In the genomic region with DNA sequence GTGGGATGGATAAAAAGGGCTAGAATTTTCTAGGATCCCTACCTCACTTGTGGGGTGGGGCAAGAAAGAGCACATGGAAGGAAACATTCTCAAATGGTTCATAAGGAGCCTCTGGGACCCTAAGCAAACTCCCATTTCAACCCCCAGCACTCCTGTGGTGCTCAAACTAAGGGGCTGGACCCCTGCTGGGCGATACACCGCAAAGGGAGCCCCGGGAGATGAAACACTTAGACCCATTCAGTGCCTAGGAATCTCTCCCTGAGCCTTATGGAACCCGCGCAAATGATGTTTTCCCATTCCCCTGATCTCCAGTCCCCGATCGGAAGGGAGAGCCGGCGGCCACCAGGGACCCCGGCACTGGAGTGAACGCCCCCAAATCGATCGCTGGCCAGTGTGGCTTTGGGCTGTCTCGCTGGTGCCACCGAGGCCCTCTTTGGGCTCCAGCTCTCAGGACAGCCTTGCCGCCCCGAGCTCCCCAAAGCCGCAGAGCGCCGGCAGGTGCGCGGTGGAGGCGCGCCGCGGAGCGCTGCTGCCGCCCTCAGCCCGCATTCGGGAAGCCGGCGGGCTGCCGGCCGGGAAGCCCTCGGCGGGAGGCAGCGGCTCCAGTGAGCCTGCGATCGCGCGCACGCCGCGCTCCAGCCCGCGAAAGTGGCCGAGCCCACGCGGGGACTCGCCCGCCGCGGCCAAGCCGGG, we compare ENCODE assay signal across 8 cellular contexts. TPM values are rescaled to one million over a fixed set of nuclear protein-coding genes. Genes with fewer than 3 reads are reported as not detected.
A peak's percentile ranks its signal among the peaks of the same experiment; 100 is the strongest.
DNase-seq lines count a peak whose midpoint lies in the region; ATAC-seq and TF ChIP-seq lines count a peak whose summit lies in the region.

No MANE protein-coding gene starts in this region.

- H2BK15ac ChIP-seq in H9 (ENCODE audit: low read depth, low read length): no peak overlapping the region

- no peak overlapping the region for H4K5ac ChIP-seq in H9 (ENCODE audit: insufficient read length, low read depth, low read length)

- H3K27me3 ChIP-seq in BE2C: no peaks in the 10 kb centered on the region
- H3K27me3 ChIP-seq in H9 (ENCODE audit: insufficient read depth, low read length): peaks cover 24% of the 10 kb centered on the region; the same call in 1 of the 2 replicates

- no peak overlapping the region for H2BK12ac ChIP-seq in H9 (ENCODE audit: insufficient read length, low read depth, low read length)

- H3K27me3 Mint-ChIP-seq in H9 (ENCODE audit: low read depth): peaks cover 86% of the 10 kb centered on the region
- peaks cover 52% of the 10 kb centered on the region for H3K27me3 Mint-ChIP-seq in activated T-helper 2 cell treated with anti-CD3 and anti-CD28 coated beads, Interferon-gamma antibody, Interleukin-2, Interleukin-4, amounts not matched to agents 10 μg/mL and 5 μg/mL and 100 μg/mL, durations not matched to agents 14 hours and 24 hours and 36 hours (ENCODE audit: low read depth)

- H3K4me1 Mint-ChIP-seq in H9: peaks cover 32 to 35% of the 10 kb centered on the region in 2 experiments
- H3K4me1 Mint-ChIP-seq in activated T-helper 2 cell treated with anti-CD3 and anti-CD28 coated beads, Interferon-gamma antibody, Interleukin-2, Interleukin-4, amounts not matched to agents 10 μg/mL and 5 μg/mL and 100 μg/mL, durations not matched to agents 14 hours and 24 hours and 36 hours (ENCODE audit: low read depth): peaks cover 9% of the 10 kb centered on the region

- no peak overlapping the region for H2AFZ ChIP-seq in H9 (ENCODE audit: low read length)

- peak overlapping the region; percentile 70 for H3K4me2 ChIP-seq in H9 (ENCODE audit: insufficient read depth, insufficient read length, low read length)

- H3K9me3 ChIP-seq in BE2C: no peaks in the 10 kb centered on the region
- H3K9me3 ChIP-seq in H9 (ENCODE audit: control insufficient read depth, low read depth, low read length): no peaks in the 10 kb centered on the region

- H2AK5ac ChIP-seq in H9 (ENCODE audit: insufficient read length, low read length): no peak overlapping the region

- H3K4me3 Mint-ChIP-seq in H9: peak overlapping the region; percentile 64 to 86
- H3K4me3 Mint-ChIP-seq in activated T-helper 2 cell treated with anti-CD3 and anti-CD28 coated beads, Interferon-gamma antibody, Interleukin-2, Interleukin-4, amounts not matched to agents 10 μg/mL and 5 μg/mL and 100 μg/mL, durations not matched to agents 14 hours and 24 hours and 36 hours (ENCODE audit: low read depth): peak overlapping the region; percentile 48

- no peaks in the 10 kb centered on the region for H3K79me2 ChIP-seq in H9 (ENCODE audit: insufficient read depth, low read length)

- no peak overlapping the region for H3K27ac Mint-ChIP-seq in H9
- H3K27ac Mint-ChIP-seq in activated T-helper 2 cell treated with anti-CD3 and anti-CD28 coated beads, Interferon-gamma antibody, Interleukin-2, Interleukin-4, amounts not matched to agents 10 μg/mL and 5 μg/mL and 100 μg/mL, durations not matched to agents 14 hours and 24 hours and 36 hours: no peak overlapping the region

- ATAC-seq in left cardiac atrium (peak; percentile 27 to 50), GM21526 (IDR thresholded peaks at IDR 0.05; ENCODE audit: low FRiP score, unreplicated experiment) (no peak), GM21367 (IDR thresholded peaks at IDR 0.05; ENCODE audit: unreplicated experiment) (no peak), GM19467 (IDR thresholded peaks at IDR 0.05; ENCODE audit: unreplicated experiment) (no peak)

- no peak overlapping the region for H3K4ac ChIP-seq in H9 (ENCODE audit: low read depth, low read length)

- no peaks in the 10 kb centered on the region; a peak in 2 of 7 replicates for H3K36me3 Mint-ChIP-seq in H9 (ENCODE audit: insufficient read depth in 1 of 3, low read depth in 3 of 3)
- no peaks in the 10 kb centered on the region for H3K36me3 Mint-ChIP-seq in activated T-helper 2 cell treated with anti-CD3 and anti-CD28 coated beads, Interferon-gamma antibody, Interleukin-2, Interleukin-4, amounts not matched to agents 10 μg/mL and 5 μg/mL and 100 μg/mL, durations not matched to agents 14 hours and 24 hours and 36 hours (ENCODE audit: low read depth)

- H3T11ph ChIP-seq in H9 (ENCODE audit: low read length): no peak overlapping the region

- peaks cover 0 to 4% of the 10 kb centered on the region in 2 experiments; a peak in 1 of 5 replicates for H3K9me3 Mint-ChIP-seq in H9
- no peaks in the 10 kb centered on the region for H3K9me3 Mint-ChIP-seq in activated T-helper 2 cell treated with anti-CD3 and anti-CD28 coated beads, Interferon-gamma antibody, Interleukin-2, Interleukin-4, amounts not matched to agents 10 μg/mL and 5 μg/mL and 100 μg/mL, durations not matched to agents 14 hours and 24 hours and 36 hours

- intact Hi-C loops in activated T-helper 2 cell treated with anti-CD3 and anti-CD28 coated beads, Interferon-gamma antibody, Interleukin-2, Interleukin-4, amounts not matched to agents 10 μg/mL and 5 μg/mL and 100 μg/mL, durations not matched to agents 14 hours and 24 hours and 36 hours (cut with micrococcal nuclease): no loop called here
- intact Hi-C loops in left cardiac atrium (cut with DNase I): loop anchor here (5.0 to 10.0 kb wide), 4 partner anchors 41 to 221 kb away; no protein-coding TSS in a partner anchor

- no peak overlapping the region for H4K91ac ChIP-seq in H9 (ENCODE audit: insufficient read length, low read depth, low read length)

- no peak overlapping the region for H3K9ac ChIP-seq in H9 (ENCODE audit: extremely low read depth, insufficient read length, low read length)

- H4K8ac ChIP-seq in H9 (replicated peaks; ENCODE audit: insufficient read length, low read depth, low read length): no peak overlapping the region

- no peak overlapping the region for H3K27ac ChIP-seq in H9 (ENCODE audit: insufficient read length, low read depth, low read length)

- TF ChIP-seq CTCF in BE2C (IDR thresholded peaks at IDR 0.05; ENCODE audit: low read depth, low read length) (no peak; the same call in 1 of the 2 replicates), H9 (conservative IDR thresholded peaks at IDR 0.05) (peak; percentile 13; the same call in 1 of the 3 replicates), retinal pigment epithelial cell (conservative IDR thresholded peaks at IDR 0.05; ENCODE audit: low read depth, low read length) (no peak)

- no peak overlapping the region for H2BK120ac ChIP-seq in H9 (ENCODE audit: low read depth, low read length, poor library complexity, severe bottlenecking)

- H2BK20ac ChIP-seq in H9 (ENCODE audit: low read depth, low read length, poor library complexity, severe bottlenecking): no peak overlapping the region

- no peak overlapping the region for H3K23ac ChIP-seq in H9 (ENCODE audit: insufficient read length, low read depth, low read length)

- H4K20me1 ChIP-seq in H9 (ENCODE audit: control insufficient read depth, insufficient read depth, insufficient read length): no peaks in the 10 kb centered on the region

- DNase-seq in BE2C: peak; percentile 49
- no peak for DNase-seq in H9
- DNase-seq in activated T-helper 2 cell treated with anti-CD3 and anti-CD28 coated beads, Interferon-gamma antibody, Interleukin-2, Interleukin-4, amounts not matched to agents 10 μg/mL and 5 μg/mL and 100 μg/mL, durations not matched to agents 14 hours and 24 hours and 36 hours (ENCODE audit: low spot score): no peak
- no peak for DNase-seq in left cardiac atrium
- no peak for DNase-seq in retinal pigment epithelial cell (ENCODE audit: low read depth)

- peaks cover 19% of the 10 kb centered on the region for H3K23me2 ChIP-seq in H9 (ENCODE audit: insufficient read length, low read depth, low read length, poor library complexity, severe bottlenecking)

- H3K4me1 ChIP-seq in BE2C (peaks cover 34% of the 10 kb centered on the region), H9 (ENCODE audit: insufficient read depth, low read length) (no peaks in the 10 kb centered on the region)

- H2BK5ac ChIP-seq in H9 (ENCODE audit: insufficient read length, low read length): no peak overlapping the region

- H3K79me1 ChIP-seq in H9 (ENCODE audit: insufficient read depth, low read depth, low read length, poor library complexity, severe bottlenecking): no peaks in the 10 kb centered on the region

- WGBS in H9 (ENCODE audit: extremely low coverage, insufficient read length, low lambda C conversion rate): no CpG with 5 or more reads among the region's 54 CpGs

- H3K36me3 ChIP-seq in BE2C: no peaks in the 10 kb centered on the region

- no peak overlapping the region for H3K14ac ChIP-seq in H9 (ENCODE audit: insufficient read depth, low read length)

- H3K4me3 ChIP-seq in BE2C (ENCODE audit: low read depth, low read length) (peak overlapping the region; percentile 84), retinal pigment epithelial cell (ENCODE audit: low read length) (peak overlapping the region; percentile 75)

- H3K18ac ChIP-seq in H9 (ENCODE audit: insufficient read length, low read depth, low read length): no peak overlapping the region

- no peak overlapping the region for H3K56ac ChIP-seq in H9 (ENCODE audit: insufficient read length, low read depth, low read length)

RNA-seq across cellular contexts. Expression of a gene that starts 1.2 kb away (rescaled TPM):
- polyA plus RNA-seq in BE2C (2012; ENCODE audit: insufficient read depth, insufficient read length, low read depth): 11.4 TPM
- 0.57 and 0.64 TPM in 2 replicates for total RNA-seq in H9 (2021)
- 0.07 and 0.37 TPM in 2 replicates for total RNA-seq in activated T-helper 2 cell treated with anti-CD3 and anti-CD28 coated beads, Interferon-gamma antibody, Interleukin-2, Interleukin-4, amounts not matched to agents 10 μg/mL and 5 μg/mL and 100 μg/mL, durations not matched to agents 14 hours and 24 hours and 36 hours
- 10 to 100 TPM; 13.3 to 43.4 TPM for total RNA-seq in left cardiac atrium

Comparison
In these comparisons a context has a peak if more than half of its experiments do, and no peak if none do; other contexts are left out.
1. ATAC-seq: peak in left cardiac atrium (2 of 2); none in GM21526 (single experiment), GM21367 (single experiment) and GM19467 (single experiment).